In genomic region chr9:100598641-100599145, GRCh38 we compare ENCODE assay signal across 1 cellular context.
TF ChIP-seq lines count a peak whose summit lies in the region.

No MANE protein-coding gene starts in this region.

TF ChIP-seq in WTC11, 78 proteins besides CTCF, POLR2A, EP300 and RAD21 (continued from another document):
- TF ChIP-seq MLX (CRISPR knock-in tag; IDR thresholded peaks at IDR 0.05) (no peak), SMAD3 (CRISPR knock-in tag; IDR thresholded peaks at IDR 0.05; ENCODE audit: borderline replicate concordance) (no peak), ZNF317 (CRISPR knock-in tag; IDR thresholded peaks at IDR 0.05; ENCODE audit: borderline replicate concordance, low read depth) (no peak), TEAD1 (CRISPR knock-in tag; IDR thresholded peaks at IDR 0.05) (peak; percentile 26; the same call in 1 of the 2 replicates), RORB (CRISPR knock-in tag; IDR thresholded peaks at IDR 0.05) (no peak), NR1H2 (CRISPR knock-in tag; IDR thresholded peaks at IDR 0.05) (no peak), E2F4 (CRISPR knock-in tag; IDR thresholded peaks at IDR 0.05; ENCODE audit: borderline replicate concordance, low read depth) (no peak), NFATC4 (CRISPR knock-in tag; IDR thresholded peaks at IDR 0.05) (no peak), AR (CRISPR knock-in tag; IDR thresholded peaks at IDR 0.05) (no peak), NR2C2 (CRISPR knock-in tag; IDR thresholded peaks at IDR 0.05) (no peak), JUN (CRISPR knock-in tag; IDR thresholded peaks at IDR 0.05) (no peak), KAT7 (CRISPR knock-in tag; IDR thresholded peaks at IDR 0.05; ENCODE audit: borderline replicate concordance) (no peak)
- TF ChIP-seq, protein P1, sequence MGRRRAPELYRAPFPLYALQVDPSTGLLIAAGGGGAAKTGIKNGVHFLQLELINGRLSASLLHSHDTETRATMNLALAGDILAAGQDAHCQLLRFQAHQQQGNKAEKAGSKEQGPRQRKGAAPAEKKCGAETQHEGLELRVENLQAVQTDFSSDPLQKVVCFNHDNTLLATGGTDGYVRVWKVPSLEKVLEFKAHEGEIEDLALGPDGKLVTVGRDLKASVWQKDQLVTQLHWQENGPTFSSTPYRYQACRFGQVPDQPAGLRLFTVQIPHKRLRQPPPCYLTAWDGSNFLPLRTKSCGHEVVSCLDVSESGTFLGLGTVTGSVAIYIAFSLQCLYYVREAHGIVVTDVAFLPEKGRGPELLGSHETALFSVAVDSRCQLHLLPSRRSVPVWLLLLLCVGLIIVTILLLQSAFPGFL (CRISPR knock-in tag; IDR thresholded peaks at IDR 0.05; ENCODE audit: borderline replicate concordance), result no peak
- TF ChIP-seq, protein P2, sequence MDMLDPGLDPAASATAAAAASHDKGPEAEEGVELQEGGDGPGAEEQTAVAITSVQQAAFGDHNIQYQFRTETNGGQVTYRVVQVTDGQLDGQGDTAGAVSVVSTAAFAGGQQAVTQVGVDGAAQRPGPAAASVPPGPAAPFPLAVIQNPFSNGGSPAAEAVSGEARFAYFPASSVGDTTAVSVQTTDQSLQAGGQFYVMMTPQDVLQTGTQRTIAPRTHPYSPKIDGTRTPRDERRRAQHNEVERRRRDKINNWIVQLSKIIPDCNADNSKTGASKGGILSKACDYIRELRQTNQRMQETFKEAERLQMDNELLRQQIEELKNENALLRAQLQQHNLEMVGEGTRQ (CRISPR knock-in tag; IDR thresholded peaks at IDR 0.05), result no peak
- TF ChIP-seq, protein P3, sequence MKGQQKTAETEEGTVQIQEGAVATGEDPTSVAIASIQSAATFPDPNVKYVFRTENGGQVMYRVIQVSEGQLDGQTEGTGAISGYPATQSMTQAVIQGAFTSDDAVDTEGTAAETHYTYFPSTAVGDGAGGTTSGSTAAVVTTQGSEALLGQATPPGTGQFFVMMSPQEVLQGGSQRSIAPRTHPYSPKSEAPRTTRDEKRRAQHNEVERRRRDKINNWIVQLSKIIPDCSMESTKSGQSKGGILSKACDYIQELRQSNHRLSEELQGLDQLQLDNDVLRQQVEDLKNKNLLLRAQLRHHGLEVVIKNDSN (CRISPR knock-in tag; IDR thresholded peaks at IDR 0.05), result no peak
TF ChIP-seq in WTC11: peak in this region for 12.
